In the genomic region with DNA sequence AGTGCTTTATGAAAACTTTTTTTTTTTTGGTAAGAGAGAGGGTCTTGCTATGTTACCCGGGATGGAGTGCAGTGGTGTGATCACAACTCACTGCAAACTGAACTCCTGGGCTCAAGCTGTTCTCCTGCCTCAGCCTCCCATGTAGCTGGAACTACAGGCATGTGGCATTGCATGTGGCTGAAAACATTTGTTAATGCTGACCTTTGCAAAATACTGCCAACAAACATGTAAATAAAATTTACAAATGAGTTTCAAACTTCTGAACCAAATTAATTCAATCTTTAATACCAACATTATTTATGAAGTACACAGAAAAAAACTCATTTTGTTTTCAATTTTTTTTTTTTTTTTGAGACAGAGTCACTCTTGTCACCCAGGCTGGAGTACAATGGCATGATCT, we compare ENCODE assay signal across 24 cellular contexts. TPM values are rescaled to one million over a fixed set of nuclear protein-coding genes. Genes with fewer than 3 reads are reported as not detected.
DNase-seq lines count a peak whose midpoint lies in the region; ATAC-seq, FAIRE-seq and TF ChIP-seq lines count a peak whose summit lies in the region.
"Had no signal": no experiment of that assay in that cellular context is flagged by ENCODE, and none has a peak within 500 bp of the region (broad histone marks: within the 10 kb centered on the region; RNA-seq: fewer than 3 reads in every experiment).

No MANE protein-coding gene starts in this region.

- H2BK15ac ChIP-seq in IMR-90 (ENCODE audit: low read depth, low read length) (no peak overlapping the region), H1 (ENCODE audit: low read length) (no peak overlapping the region), H9 (ENCODE audit: low read depth, low read length) (no peak overlapping the region)

- H2AK9ac ChIP-seq in IMR-90 (replicated peaks; ENCODE audit: low read depth, low read length, poor library complexity): no peak overlapping the region

- H3K4me1 ChIP-seq in A549 (no peaks in the 10 kb centered on the region), IMR-90 (ENCODE audit: control insufficient read depth, insufficient read depth, low read length) (no peaks in the 10 kb centered on the region), H1 (replicated peaks in 1 of 4; ENCODE audit: control insufficient read depth in 3 of 4, insufficient read depth in 4 of 4, low read length in 3 of 4) (no peaks in the 10 kb centered on the region), HAP-1 (no peaks in the 10 kb centered on the region), H9 (ENCODE audit: insufficient read depth, low read length) (no peaks in the 10 kb centered on the region)

- H3K9me3 ChIP-seq in A549: no peaks in the 10 kb centered on the region
- H3K9me3 ChIP-seq in IMR-90 (ENCODE audit: control insufficient read depth, insufficient read depth, low read length): no peaks in the 10 kb centered on the region
- H3K9me3 ChIP-seq in H1 (ENCODE audit: insufficient read depth in 2 of 2, low read depth in 1 of 2, low read length in 1 of 2): no peaks in the 10 kb centered on the region
- H3K9me3 ChIP-seq in HAP-1: no peaks in the 10 kb centered on the region
- H3K9me3 ChIP-seq in H9 (ENCODE audit: control insufficient read depth, low read depth, low read length): no peaks in the 10 kb centered on the region

- no peaks in the 10 kb centered on the region for H3K27me3 Mint-ChIP-seq in H9 (ENCODE audit: low read depth)
- H3K27me3 Mint-ChIP-seq: B cell; CD4-positive, alpha-beta T cell had no signal

- H4K8ac ChIP-seq in IMR-90 (ENCODE audit: low read depth in 2 of 2, low read length in 2 of 2): no peak overlapping the region
- no peak overlapping the region for H4K8ac ChIP-seq in H1 (ENCODE audit: extremely low read depth, insufficient read depth, low read length)
- no peak overlapping the region for H4K8ac ChIP-seq in H9 (replicated peaks; ENCODE audit: insufficient read length, low read depth, low read length)

- H3K4ac ChIP-seq in IMR-90 (ENCODE audit: low read depth, low read length): no peak overlapping the region
- no peak overlapping the region for H3K4ac ChIP-seq in H1 (replicated peaks; ENCODE audit: insufficient read length, low read depth, low read length)
- H3K4ac ChIP-seq in H9 (ENCODE audit: low read depth, low read length): no peak overlapping the region

- H4K20me1 ChIP-seq in IMR-90 (ENCODE audit: insufficient read depth, low read length): no peaks in the 10 kb centered on the region
- no peaks in the 10 kb centered on the region for H4K20me1 ChIP-seq in H1 (replicated peaks in 1 of 2; ENCODE audit: control insufficient read depth in 1 of 2, insufficient read depth in 2 of 2, low read length in 2 of 2)
- H4K20me1 ChIP-seq in H9 (ENCODE audit: control insufficient read depth, insufficient read depth, insufficient read length): no peaks in the 10 kb centered on the region

- in situ Hi-C loops in IMR-90 (cut with MboI; ENCODE audit: low sequenced_read_pairs): no loop called here
- in situ Hi-C loops in HAP-1 (cut with MboI; ENCODE audit: low sequenced_read_pairs): no loop called here

- H3K9me3 Mint-ChIP-seq in H9: no peaks in the 10 kb centered on the region

- H3K36me3 ChIP-seq in IMR-90 (ENCODE audit: control insufficient read depth, insufficient read depth, low read length) (peaks cover 37% of the 10 kb centered on the region), H1 (ENCODE audit: control insufficient read depth in 2 of 4, insufficient read depth in 4 of 4, low read length in 3 of 4) (peaks cover 7 to 76% (median 43%) of the 10 kb centered on the region in 4 experiments; a peak in 7 of 8 replicates), HAP-1 (replicated peaks) (peaks cover 54% of the 10 kb centered on the region)

- H3K9ac ChIP-seq in IMR-90 (ENCODE audit: low read depth, low read length): no peak overlapping the region
- no peak overlapping the region for H3K9ac ChIP-seq in H1 (replicated peaks in 1 of 4; ENCODE audit: extremely low read depth in 1 of 4, low read depth in 3 of 4, low read length in 3 of 4)
- H3K9ac ChIP-seq in H9 (ENCODE audit: extremely low read depth, insufficient read length, low read length): no peak overlapping the region
- H3K9ac ChIP-seq: BLaER1 treated with 17β-estradiol and CSF1 and Interleukin-3, amounts not matched to agents 10 nM and 100 nM had no signal

- no peaks in the 10 kb centered on the region for H3K9me1 ChIP-seq in IMR-90 (ENCODE audit: insufficient read depth, low read length)

- ATAC-seq in A549: no peak
- no peak for ATAC-seq in IMR-90 (ENCODE audit: low read depth)
- ATAC-seq: CD8-positive, alpha-beta T cell; GM12878 had no signal

- no peak overlapping the region for H3K56ac ChIP-seq in IMR-90 (ENCODE audit: extremely low read depth, insufficient read depth, low read length)
- H3K56ac ChIP-seq in H1 (replicated peaks; ENCODE audit: insufficient read length, low read depth, low read length): no peak overlapping the region
- H3K56ac ChIP-seq in H9 (ENCODE audit: insufficient read length, low read depth, low read length): no peak overlapping the region

- H2AK5ac ChIP-seq in IMR-90 (ENCODE audit: low read depth, low read length) (no peak overlapping the region), H1 (ENCODE audit: low read depth, low read length) (no peak overlapping the region), H9 (ENCODE audit: insufficient read length, low read length) (no peak overlapping the region)

- H3K27ac ChIP-seq in A549: no peak overlapping the region
- no peak overlapping the region for H3K27ac ChIP-seq in IMR-90 (ENCODE audit: insufficient read depth, low read length)
- no peak overlapping the region for H3K27ac ChIP-seq in H1 (ENCODE audit: low read depth, low read length)
- no peak overlapping the region for H3K27ac ChIP-seq in H9 (ENCODE audit: insufficient read length, low read depth, low read length)
- H3K27ac ChIP-seq: BLaER1 treated with 17β-estradiol and CSF1 and Interleukin-3, amounts not matched to agents 10 nM and 100 nM; C4-2B had no signal

- TF ChIP-seq EP300 in A549 (IDR thresholded peaks at IDR 0.05) (no peak), H1 (IDR thresholded peaks at IDR 0.05; ENCODE audit: borderline replicate concordance in 1 of 2, low read depth in 2 of 2, low read length in 2 of 2) (no peak)

- no peak overlapping the region for H3K18ac ChIP-seq in IMR-90 (ENCODE audit: low read depth, low read length)
- no peak overlapping the region for H3K18ac ChIP-seq in H1 (ENCODE audit: extremely low read depth, low read length)
- H3K18ac ChIP-seq in H9 (ENCODE audit: insufficient read length, low read depth, low read length): no peak overlapping the region

- DNase-seq in A549 (ENCODE audit: low read depth in 1 of 2, low spot score in 1 of 2) (no peak), IMR-90 (no peak), H1 (ENCODE audit: low read depth in 1 of 2, low spot score in 2 of 2) (no peak), HAP-1 (ENCODE audit: low spot score in 2 of 2) (no peak), H9 (no peak)
- DNase-seq: 8988T; AML-193; CD4-positive, alpha-beta T cell; CD8-positive, alpha-beta T cell; COR-L47; DMS 273 treated with DMSO at 0.1 percent for 48 hours; DMS153; DMS53; DMS79; DND-41; EL; GDM1 had no signal

- POLR2A ChIA-PET in A549 (lab: Yijun Ruan, JAX): no interaction called here
- POLR2A ChIA-PET in IMR-90 (lab: Charles Lee; ENCODE audit: unreplicated experiment): no interaction called here
- POLR2A ChIA-PET in H1 (lab: Charles Lee; ENCODE audit: partially characterized antibody): interaction anchor here (1.7 kb wide), 1 partner anchor 23 kb away, joined by 4 read pairs; no protein-coding TSS in a partner anchor

- H4K91ac ChIP-seq in IMR-90 (ENCODE audit: insufficient read depth, low read depth, low read length): no peak overlapping the region
- H4K91ac ChIP-seq in H1 (replicated peaks; ENCODE audit: insufficient read length, low read length): no peak overlapping the region
- H4K91ac ChIP-seq in H9 (ENCODE audit: insufficient read length, low read depth, low read length): no peak overlapping the region

- H3K23ac ChIP-seq in IMR-90 (ENCODE audit: low read depth, low read length): no peak overlapping the region
- H3K23ac ChIP-seq in H1 (ENCODE audit: insufficient read length): no peak overlapping the region
- no peak overlapping the region for H3K23ac ChIP-seq in H9 (ENCODE audit: insufficient read length, low read depth, low read length)

- H2BK120ac ChIP-seq in IMR-90 (ENCODE audit: low read depth, low read length): no peak overlapping the region
- H2BK120ac ChIP-seq in H1 (replicated peaks; ENCODE audit: low read depth, low read length): no peak overlapping the region
- no peak overlapping the region for H2BK120ac ChIP-seq in H9 (ENCODE audit: low read depth, low read length, poor library complexity, severe bottlenecking)

- TF ChIP-seq POLR2A in A549 (IDR thresholded peaks at IDR 0.05; ENCODE audit: low read length) (no peak), IMR-90 (IDR thresholded peaks at IDR 0.05; ENCODE audit: low read depth, low read length) (no peak), H1 (IDR thresholded peaks at IDR 0.05; ENCODE audit: control extremely low read depth in 1 of 2, low read depth in 2 of 2, low read length in 2 of 2) (no peak)

- TF ChIP-seq RAD21 in A549 (conservative IDR thresholded peaks at IDR 0.05 in 1 of 2, IDR thresholded peaks at IDR 0.05 in 1 of 2): no peak
- no peak for TF ChIP-seq RAD21 in IMR-90 (IDR thresholded peaks at IDR 0.05; ENCODE audit: low read length)
- TF ChIP-seq RAD21 in H1 (IDR thresholded peaks at IDR 0.05 in 1 of 2, conservative IDR thresholded peaks at IDR 0.05 in 1 of 2; ENCODE audit: low read depth in 2 of 2, low read length in 2 of 2): no peak

- H2AFZ ChIP-seq in IMR-90 (replicated peaks; ENCODE audit: low read length, poor library complexity) (no peak overlapping the region), H1 (ENCODE audit: low read length) (no peak overlapping the region), H9 (ENCODE audit: low read length) (no peak overlapping the region)

- H3K79me2 ChIP-seq in H1 (ENCODE audit: control insufficient read depth in 1 of 2, insufficient read depth in 2 of 2, low read length in 2 of 2) (no peaks in the 10 kb centered on the region), H9 (ENCODE audit: insufficient read depth, low read length) (no peaks in the 10 kb centered on the region)

- BruUV-seq in IMR-90 (replicated peaks; lab: Mats Ljungman, UMichigan): no TSS peak

- H3K79me1 ChIP-seq in IMR-90 (ENCODE audit: low read depth in 1 of 2, low read length in 2 of 2): peaks cover 5 to 8% of the 10 kb centered on the region in 2 experiments; a peak in 1 of 4 replicates
- no peaks in the 10 kb centered on the region for H3K79me1 ChIP-seq in H1 (ENCODE audit: low read depth, low read length)
- no peaks in the 10 kb centered on the region for H3K79me1 ChIP-seq in H9 (ENCODE audit: insufficient read depth, low read depth, low read length, poor library complexity, severe bottlenecking)

- FAIRE-seq in A549 (lab: Jason Lieb, UNC): no peak
- no peak for FAIRE-seq in H1 (lab: Jason Lieb, UNC)
- FAIRE-seq: A204.1, GM12878, GM12892, GM18507 had no signal

- H3K23me2 ChIP-seq in H1 (ENCODE audit: low read depth, low read length) (no peaks in the 10 kb centered on the region), H9 (ENCODE audit: insufficient read length, low read depth, low read length, poor library complexity, severe bottlenecking) (no peaks in the 10 kb centered on the region)

- intact Hi-C loops in IMR-90 (cut with micrococcal nuclease): no loop called here

- no peak overlapping the region for H3T11ph ChIP-seq in H9 (ENCODE audit: low read length)

- no peak overlapping the region for H2BK5ac ChIP-seq in IMR-90 (ENCODE audit: low read depth, low read length, poor library complexity, severe bottlenecking)
- no peak overlapping the region for H2BK5ac ChIP-seq in H1 (ENCODE audit: low read depth, low read length)
- H2BK5ac ChIP-seq in H9 (ENCODE audit: insufficient read length, low read length): no peak overlapping the region

- no peaks in the 10 kb centered on the region for H3K4me1 Mint-ChIP-seq in H9

- no peak overlapping the region for H4K5ac ChIP-seq in IMR-90 (ENCODE audit: low read depth, low read length)
- no peak overlapping the region for H4K5ac ChIP-seq in H1 (ENCODE audit: insufficient read length, low read depth, low read length)
- no peak overlapping the region for H4K5ac ChIP-seq in H9 (ENCODE audit: insufficient read length, low read depth, low read length)

- no peak overlapping the region for H3K4me2 ChIP-seq in A549
- H3K4me2 ChIP-seq in IMR-90 (ENCODE audit: low read depth, low read length): no peak overlapping the region
- H3K4me2 ChIP-seq in H1 (ENCODE audit: insufficient read depth in 1 of 2, low read depth in 2 of 2, low read length in 2 of 2): no peak overlapping the region
- H3K4me2 ChIP-seq in H9 (ENCODE audit: insufficient read depth, insufficient read length, low read length): no peak overlapping the region
- H3K4me2 ChIP-seq: BLaER1 treated with 17β-estradiol and CSF1 and Interleukin-3, amounts not matched to agents 10 nM and 100 nM had no signal

- no peak overlapping the region for H3K4me3 Mint-ChIP-seq in H9
- H3K4me3 Mint-ChIP-seq: B cell; CD4-positive, alpha-beta T cell; CD8-positive, alpha-beta T cell had no signal

- dilution Hi-C loops in IMR-90 (cut with HindIII; ENCODE audit: low sequenced_read_pairs, unreplicated experiment): no loop called here

- H2BK12ac ChIP-seq in H1 (ENCODE audit: low read depth, low read length): no peak overlapping the region
- H2BK12ac ChIP-seq in H9 (ENCODE audit: insufficient read length, low read depth, low read length): no peak overlapping the region

- TF ChIP-seq CTCF in A549 (IDR thresholded peaks at IDR 0.05): no peak
- TF ChIP-seq CTCF in IMR-90 (conservative IDR thresholded peaks at IDR 0.05; ENCODE audit: low read depth, low read length): no peak
- no peak for TF ChIP-seq CTCF in H1 (IDR thresholded peaks at IDR 0.05; ENCODE audit: control extremely low read depth in 1 of 3, insufficient read depth in 1 of 3, low read depth in 1 of 3, low read length in 3 of 3)
- no peak for TF ChIP-seq CTCF in H9 (conservative IDR thresholded peaks at IDR 0.05)

- H3K36me3 Mint-ChIP-seq in H9 (ENCODE audit: insufficient read depth in 1 of 3, low read depth in 3 of 3): peaks cover 33 to 72% (median 56%) of the 10 kb centered on the region in 3 experiments

- 50% methylated on average over 1 of the region's 1 CpG for WGBS in A549 (ENCODE audit: missing lambda C conversion rate)
- WGBS in IMR-90 (ENCODE audit: extremely low coverage in 2 of 2, insufficient read length in 1 of 2), 2 experiments: no CpG with 5 or more reads among the region's 1 CpG
- WGBS in H1 (ENCODE audit: extremely low coverage in 1 of 2, insufficient coverage in 1 of 2, insufficient read length in 1 of 2, insufficient replicate concordance in 2 of 2, low coverage in 1 of 2, low lambda C conversion rate in 2 of 2, missing lambda C conversion rate in 1 of 2), 2 experiments: 94% methylated on average over 1 of the region's 1 CpG; no CpG with 5 or more reads in 1 of the 2 experiments
- WGBS in H9 (ENCODE audit: extremely low coverage, insufficient read length, low lambda C conversion rate): no CpG with 5 or more reads among the region's 1 CpG

- no peak overlapping the region for H3K27ac Mint-ChIP-seq in H9
- H3K27ac Mint-ChIP-seq: B cell; CD4-positive, alpha-beta T cell had no signal

- no peak overlapping the region for H3K14ac ChIP-seq in IMR-90 (replicated peaks; ENCODE audit: low read depth, low read length)
- H3K14ac ChIP-seq in H1 (ENCODE audit: insufficient read length): no peak overlapping the region
- no peak overlapping the region for H3K14ac ChIP-seq in H9 (ENCODE audit: insufficient read depth, low read length)

- CTCF ChIA-PET in A549 (lab: Yijun Ruan, JAX) (no interaction called here), IMR-90 (lab: Yijun Ruan, JAX) (interaction anchor here (0.6 kb wide), 1 partner anchor 60 kb away, joined by 4 read pairs; no protein-coding TSS in a partner anchor), H1 (lab: Charles Lee; ENCODE audit: partially characterized antibody) (interaction anchor here (0.6 kb wide), 1 partner anchor 13 kb away, joined by 3 read pairs; no protein-coding TSS in a partner anchor)

- no peaks in the 10 kb centered on the region for H3K27me3 ChIP-seq in IMR-90 (ENCODE audit: control insufficient read depth, insufficient read depth, low read length)
- H3K27me3 ChIP-seq in H1 (replicated peaks in 1 of 4; ENCODE audit: control insufficient read depth in 3 of 4, extremely low read depth in 1 of 4, insufficient read depth in 3 of 4, low read length in 3 of 4): no peaks in the 10 kb centered on the region
- H3K27me3 ChIP-seq in HAP-1 (ENCODE audit: low read depth): no peaks in the 10 kb centered on the region
- H3K27me3 ChIP-seq in H9 (ENCODE audit: insufficient read depth, low read length): no peaks in the 10 kb centered on the region
- H3K27me3 ChIP-seq: BLaER1 treated with 17β-estradiol and CSF1 and Interleukin-3, amounts not matched to agents 10 nM and 100 nM had no signal

- H2BK20ac ChIP-seq in IMR-90 (ENCODE audit: low read depth, low read length): no peak overlapping the region
- no peak overlapping the region for H2BK20ac ChIP-seq in H1 (ENCODE audit: low read length)
- H2BK20ac ChIP-seq in H9 (ENCODE audit: low read depth, low read length, poor library complexity, severe bottlenecking): no peak overlapping the region

- H3K4me3 ChIP-seq in A549: no peak overlapping the region
- H3K4me3 ChIP-seq in IMR-90 (ENCODE audit: insufficient read depth, low read depth, low read length): no peak overlapping the region
- no peak overlapping the region for H3K4me3 ChIP-seq in H1 (ENCODE audit: extremely low read depth in 1 of 4, insufficient read depth in 2 of 4, low read depth in 3 of 4, low read length in 4 of 4)
- no peak overlapping the region for H3K4me3 ChIP-seq in HAP-1
- H3K4me3 ChIP-seq: BLaER1 treated with 17β-estradiol and CSF1 and Interleukin-3, amounts not matched to agents 10 nM and 100 nM; GM12878 had no signal

RNA-seq across cellular contexts. Expression of a gene that starts 26.1 kb away (rescaled TPM):
- polyA plus RNA-seq in A549 (2011; rRNA removed): 15.3 and 17.3 TPM in 2 replicates
- polyA plus RNA-seq in A549 (2012; cell fraction: cytosol; rRNA removed): 12.5 and 15.3 TPM in 2 replicates
- 6.9 and 7.4 TPM in 2 replicates for polyA plus RNA-seq in A549 (2012; cell fraction: nucleus; rRNA removed)
- 10.8 to 12.0 TPM (median 11.4 TPM) in 3 replicates for polyA plus RNA-seq in A549 (2017; fragmentation: RNase III; extraction: RNeasy Plus Mini Kit Qiagen cat#74134 plus additional on column Dnase treatment)
- polyA minus RNA-seq in A549 (2011; rRNA and poly(A)+ RNA removed): 21.6 and 23.6 TPM in 2 replicates
- 11.7 and 11.8 TPM in 2 replicates for total RNA-seq in IMR-90 (2012; rRNA removed)
- 17.7 and 17.8 TPM in 2 replicates for polyA plus RNA-seq in IMR-90 (2012; rRNA removed)
- 4.3 and 9.6 TPM in 2 replicates for polyA plus RNA-seq in IMR-90 (2012; cell fraction: cytosol; rRNA removed)
- 5.6 and 10.9 TPM in 2 replicates for polyA plus RNA-seq in IMR-90 (2012; cell fraction: nucleus; rRNA removed; ENCODE audit: low replicate concordance)
- 23.4 and 23.7 TPM in 2 replicates for total RNA-seq in H1 (2021; fragmentation: NEBNext Ultra II Directional; extraction: Animal tissue kit (Norgen Biotek cat#: 25700))
- polyA plus RNA-seq in H1 (2011; rRNA removed): 13.8 and 16.1 TPM in 2 replicates
- 15.9 TPM for polyA plus RNA-seq in H1 (2011; cell fraction: cytosol; rRNA removed)
- 15.7 TPM for polyA plus RNA-seq in H1 (2011; cell fraction: nucleus; rRNA removed)
- polyA plus RNA-seq in H1 (2012, experiment 1 of 2): 12.0 to 16.0 TPM (median 14.0 TPM) in 4 replicates
- 2.7 TPM for polyA plus RNA-seq in H1 (2012, experiment 2 of 2)
- polyA plus RNA-seq in H1 (2013, experiment 1 of 2): 15.5 TPM
- polyA plus RNA-seq in H1 (2013, experiment 2 of 2): 16.3 TPM
- 35.7 and 37.1 TPM in 2 replicates for polyA minus RNA-seq in H1 (2011; rRNA and poly(A)+ RNA removed)
- 10.2 TPM for polyA minus RNA-seq in H1 (2011; cell fraction: cytosol; rRNA and poly(A)+ RNA removed)
- polyA minus RNA-seq in H1 (2011; cell fraction: nucleus; rRNA and poly(A)+ RNA removed): 13.9 TPM
- 30.5 and 31.4 TPM in 2 replicates for total RNA-seq in H9 (2021)

RNA-seq across cellular contexts. Expression of a gene that starts 34.4 kb away (rescaled TPM):
- polyA plus RNA-seq in A549 (2011; rRNA removed) (11.5 and 13.1 TPM in 2 replicates), A549 (2017; fragmentation: RNase III; extraction: RNeasy Plus Mini Kit Qiagen cat#74134 plus additional on column Dnase treatment) (11.7 to 12.5 TPM (median 11.7 TPM) in 3 replicates), IMR-90 (2012; rRNA removed) (10.6 and 13.1 TPM in 2 replicates), H1 (2011; rRNA removed) (4.5 and 7.3 TPM in 2 replicates)
- polyA plus RNA-seq in A549 (2012; cell fraction: cytosol; rRNA removed): 4.3 and 5.0 TPM in 2 replicates
- 1.8 and 3.0 TPM in 2 replicates for polyA plus RNA-seq in A549 (2012; cell fraction: nucleus; rRNA removed)
- polyA minus RNA-seq in A549 (2011; rRNA and poly(A)+ RNA removed): 6.4 and 7.0 TPM in 2 replicates
- total RNA-seq in IMR-90 (2012; rRNA removed) (24.6 and 32.8 TPM in 2 replicates), H9 (2021) (25.2 and 27.0 TPM in 2 replicates)
- polyA plus RNA-seq in IMR-90 (2012; cell fraction: cytosol; rRNA removed): 2.7 and 4.7 TPM in 2 replicates
- 1.6 and 11.1 TPM in 2 replicates for polyA plus RNA-seq in IMR-90 (2012; cell fraction: nucleus; rRNA removed; ENCODE audit: low replicate concordance)
- 21.9 and 24.0 TPM in 2 replicates for total RNA-seq in H1 (2021; fragmentation: NEBNext Ultra II Directional; extraction: Animal tissue kit (Norgen Biotek cat#: 25700))
- polyA plus RNA-seq in H1 (2011; cell fraction: cytosol; rRNA removed): 11.8 TPM
- 4.8 TPM for polyA plus RNA-seq in H1 (2011; cell fraction: nucleus; rRNA removed)
- polyA plus RNA-seq in H1 (2012, experiment 1 of 2): 17.6 to 28.7 TPM (median 19.8 TPM) in 4 replicates
- polyA plus RNA-seq in H1 (2012, experiment 2 of 2): 3.6 TPM
- polyA plus RNA-seq in H1 (2013, experiment 1 of 2): 14.4 TPM
- polyA plus RNA-seq in H1 (2013, experiment 2 of 2): 13.2 TPM
- polyA minus RNA-seq in H1 (2011; rRNA and poly(A)+ RNA removed): 16.9 and 21.0 TPM in 2 replicates
- 10.2 TPM for polyA minus RNA-seq in H1 (2011; cell fraction: cytosol; rRNA and poly(A)+ RNA removed)
- polyA minus RNA-seq in H1 (2011; cell fraction: nucleus; rRNA and poly(A)+ RNA removed): 39.7 TPM
